7 cellular contexts compared by ENCODE assay signal in genomic region chr15:21735368-21735767, GRCh38.
DNase-seq lines count a peak whose midpoint lies in the region; ATAC-seq and TF ChIP-seq lines count a peak whose summit lies in the region.
"Not testable (repeated sequence)": the region's sequence is repeated elsewhere in the genome, so short reads cannot be mapped to it uniquely, and the experiment has no call there.

No MANE protein-coding gene starts in this region.

- CTCF ChIA-PET in CD4-positive, alpha-beta T cell (lab: Charles Lee); T-cell (lab: Charles Lee); activated CD8-positive, alpha-beta T cell treated with anti-CD3 and anti-CD28 coated beads for 36 hours (lab: Charles Lee): not testable (repeated sequence)

- intact Hi-C loops in CD4-positive, alpha-beta T cell (cut with DNase I, micrococcal nuclease); activated CD8-positive, alpha-beta T cell treated with anti-CD3 and anti-CD28 coated beads for 36 hours (cut with micrococcal nuclease): not testable (repeated sequence)

- POLR2A ChIA-PET in CD4-positive, alpha-beta T cell (lab: Charles Lee); T-cell (lab: Charles Lee); activated CD8-positive, alpha-beta T cell treated with anti-CD3 and anti-CD28 coated beads for 36 hours (lab: Charles Lee); naive thymus-derived CD8-positive, alpha-beta T cell (lab: Charles Lee): not testable (repeated sequence)

- not testable (repeated sequence) for H3K4me3 Mint-ChIP-seq in CD4-positive, alpha-beta T cell; T-cell; activated CD8-positive, alpha-beta T cell treated with anti-CD3 and anti-CD28 coated beads for 36 hours; activated T-helper 17 cell treated with anti-CD3 and anti-CD28 coated beads, Interleukin-2, amount 50 U/mL, for 72 hours; memory B cell; naive thymus-derived CD8-positive, alpha-beta T cell; stimulated activated naive CD8-positive, alpha-beta T cell treated with anti-CD3 and anti-CD28 coated beads, Interleukin-15, amount 100 ng/mL, for 72 hours

- not testable (repeated sequence) for H3K27me3 Mint-ChIP-seq in CD4-positive, alpha-beta T cell; T-cell; activated CD8-positive, alpha-beta T cell treated with anti-CD3 and anti-CD28 coated beads for 36 hours; activated T-helper 17 cell treated with anti-CD3 and anti-CD28 coated beads, Interleukin-2, amount 50 U/mL, for 72 hours; memory B cell; naive thymus-derived CD8-positive, alpha-beta T cell; stimulated activated naive CD8-positive, alpha-beta T cell treated with anti-CD3 and anti-CD28 coated beads, Interleukin-15, amount 100 ng/mL, for 72 hours

- not testable (repeated sequence) for H3K27me3 ChIP-seq in CD4-positive, alpha-beta T cell (ENCODE audit: control insufficient read depth, insufficient read depth, low read length)

- not testable (repeated sequence) for H3K4me1 Mint-ChIP-seq in CD4-positive, alpha-beta T cell (ENCODE audit: low read depth); T-cell; activated CD8-positive, alpha-beta T cell treated with anti-CD3 and anti-CD28 coated beads for 36 hours (ENCODE audit: low read depth); activated T-helper 17 cell treated with anti-CD3 and anti-CD28 coated beads, Interleukin-2, amount 50 U/mL, for 72 hours; memory B cell; naive thymus-derived CD8-positive, alpha-beta T cell; stimulated activated naive CD8-positive, alpha-beta T cell treated with anti-CD3 and anti-CD28 coated beads, Interleukin-15, amount 100 ng/mL, for 72 hours

- H3K36me3 Mint-ChIP-seq in CD4-positive, alpha-beta T cell (ENCODE audit: low read depth); T-cell; activated CD8-positive, alpha-beta T cell treated with anti-CD3 and anti-CD28 coated beads for 36 hours (ENCODE audit: low read depth); activated T-helper 17 cell treated with anti-CD3 and anti-CD28 coated beads, Interleukin-2, amount 50 U/mL, for 72 hours (ENCODE audit: low read depth); memory B cell; naive thymus-derived CD8-positive, alpha-beta T cell: not testable (repeated sequence)

- not testable (repeated sequence) for H3K27ac ChIP-seq in CD4-positive, alpha-beta T cell (ENCODE audit: low read depth, low read length)

- H3K9me3 ChIP-seq in CD4-positive, alpha-beta T cell (ENCODE audit: control insufficient read depth, low read length), result not testable (repeated sequence)

- TF ChIP-seq CTCF in CD4-positive, alpha-beta T cell (IDR thresholded peaks at IDR 0.05); activated CD8-positive, alpha-beta T cell treated with anti-CD3 and anti-CD28 coated beads for 36 hours (IDR thresholded peaks at IDR 0.05): not testable (repeated sequence)

- peak; percentile 49 for ATAC-seq in CD4-positive, alpha-beta T cell (ENCODE audit: poor library complexity)
- ATAC-seq in T-cell (replicated peaks in 1 of 4), result peak; percentile 59 to 77 (median 70)
- peak; percentile 16 for ATAC-seq in activated CD8-positive, alpha-beta T cell treated with anti-CD3 and anti-CD28 coated beads for 36 hours
- ATAC-seq in activated T-helper 17 cell treated with anti-CD3 and anti-CD28 coated beads, Interleukin-2, amount 50 U/mL, for 72 hours (replicated peaks), result peak; percentile 27
- peak; percentile 43 for ATAC-seq in memory B cell (ENCODE audit: low read depth)
- peak; percentile 59 to 69 for ATAC-seq in naive thymus-derived CD8-positive, alpha-beta T cell
- peak; percentile 22 for ATAC-seq in stimulated activated naive CD8-positive, alpha-beta T cell treated with anti-CD3 and anti-CD28 coated beads, Interleukin-15, amount 100 ng/mL, for 72 hours

- not testable (repeated sequence) for H3K9me3 Mint-ChIP-seq in CD4-positive, alpha-beta T cell; T-cell; activated CD8-positive, alpha-beta T cell treated with anti-CD3 and anti-CD28 coated beads for 36 hours; activated T-helper 17 cell treated with anti-CD3 and anti-CD28 coated beads, Interleukin-2, amount 50 U/mL, for 72 hours; memory B cell; naive thymus-derived CD8-positive, alpha-beta T cell; stimulated activated naive CD8-positive, alpha-beta T cell treated with anti-CD3 and anti-CD28 coated beads, Interleukin-15, amount 100 ng/mL, for 72 hours

- DNase-seq in CD4-positive, alpha-beta T cell; T-cell; activated CD8-positive, alpha-beta T cell treated with anti-CD3 and anti-CD28 coated beads for 36 hours; memory B cell (ENCODE audit: low spot score in 2 of 2); naive thymus-derived CD8-positive, alpha-beta T cell; stimulated activated naive CD8-positive, alpha-beta T cell treated with anti-CD3 and anti-CD28 coated beads, Interleukin-15, amount 100 ng/mL, for 72 hours: not testable (repeated sequence)

- not testable (repeated sequence) for H3K27ac Mint-ChIP-seq in CD4-positive, alpha-beta T cell; T-cell; activated CD8-positive, alpha-beta T cell treated with anti-CD3 and anti-CD28 coated beads for 36 hours; activated T-helper 17 cell treated with anti-CD3 and anti-CD28 coated beads, Interleukin-2, amount 50 U/mL, for 72 hours; memory B cell; naive thymus-derived CD8-positive, alpha-beta T cell; stimulated activated naive CD8-positive, alpha-beta T cell treated with anti-CD3 and anti-CD28 coated beads, Interleukin-15, amount 100 ng/mL, for 72 hours

Comparison
In these comparisons a context has a peak if more than half of its experiments do, and no peak if none do; other contexts are left out.
1. ATAC-seq: peak in every context shown above with its lines; median percentile 70 in T-cell; 64 in naive thymus-derived CD8-positive, alpha-beta T cell; 49 in CD4-positive, alpha-beta T cell; 43 in memory B cell; 27 in activated T-helper 17 cell treated with anti-CD3 and anti-CD28 coated beads, Interleukin-2, amount 50 U/mL, for 72 hours; 22 in stimulated activated naive CD8-positive, alpha-beta T cell treated with anti-CD3 and anti-CD28 coated beads, Interleukin-15, amount 100 ng/mL, for 72 hours; 16 in activated CD8-positive, alpha-beta T cell treated with anti-CD3 and anti-CD28 coated beads for 36 hours.